In genomic region chr21:46420241-46421190, GRCh38 we compare ENCODE assay signal across 1 cellular context.
TF ChIP-seq lines count a peak whose summit lies in the region.

No MANE protein-coding gene starts in this region.

TF ChIP-seq in HCT116, 20 proteins besides CTCF, POLR2A, EP300 and RAD21:
- no peak for TF ChIP-seq ZFX (IDR thresholded peaks at IDR 0.05)
- no peak for TF ChIP-seq ZBTB33 (IDR thresholded peaks at IDR 0.05; ENCODE audit: extremely low read depth, insufficient replicate concordance, low read length)
- no peak for TF ChIP-seq TCF7L2 (IDR thresholded peaks at IDR 0.05; ENCODE audit: borderline replicate concordance, extremely low read depth, insufficient read depth, insufficient read length)
- no peak for TF ChIP-seq CEBPB (IDR thresholded peaks at IDR 0.05; ENCODE audit: low read depth)
- no peak for TF ChIP-seq ELF1 (IDR thresholded peaks at IDR 0.05; ENCODE audit: borderline replicate concordance, low read depth)
- no peak for TF ChIP-seq EGR1 (IDR thresholded peaks at IDR 0.05; ENCODE audit: low read depth)
- no peak for TF ChIP-seq POLR2AphosphoS5 (IDR thresholded peaks at IDR 0.05; ENCODE audit: low read depth, low read length)
- no peak for TF ChIP-seq REST (IDR thresholded peaks at IDR 0.05; ENCODE audit: low read depth)
- no peak for TF ChIP-seq CBX3 (IDR thresholded peaks at IDR 0.05; ENCODE audit: low read depth)
- TF ChIP-seq JUND (IDR thresholded peaks at IDR 0.05) = no peak
- TF ChIP-seq FOSL1 (IDR thresholded peaks at IDR 0.05; ENCODE audit: low read depth) = no peak
- TF ChIP-seq SIN3A (IDR thresholded peaks at IDR 0.05; ENCODE audit: low read depth) = no peak
- TF ChIP-seq EZH2 (IDR thresholded peaks at IDR 0.05) = no peak
- TF ChIP-seq ZNF274 (IDR thresholded peaks at IDR 0.05; ENCODE audit: low read depth, low read length) = no peak
- TF ChIP-seq YY1 (IDR thresholded peaks at IDR 0.05; ENCODE audit: extremely low read depth, insufficient replicate concordance, low read depth, low read length) = no peak
- no peak for TF ChIP-seq SRF (IDR thresholded peaks at IDR 0.05; ENCODE audit: low read depth)
- TF ChIP-seq SP1 (IDR thresholded peaks at IDR 0.05; ENCODE audit: low read depth) = no peak
- TF ChIP-seq EZH2phosphoT487 (IDR thresholded peaks at IDR 0.05; ENCODE audit: borderline replicate concordance) = no peak
